ENCODE assay signal across 20 cellular contexts in the genomic region with DNA sequence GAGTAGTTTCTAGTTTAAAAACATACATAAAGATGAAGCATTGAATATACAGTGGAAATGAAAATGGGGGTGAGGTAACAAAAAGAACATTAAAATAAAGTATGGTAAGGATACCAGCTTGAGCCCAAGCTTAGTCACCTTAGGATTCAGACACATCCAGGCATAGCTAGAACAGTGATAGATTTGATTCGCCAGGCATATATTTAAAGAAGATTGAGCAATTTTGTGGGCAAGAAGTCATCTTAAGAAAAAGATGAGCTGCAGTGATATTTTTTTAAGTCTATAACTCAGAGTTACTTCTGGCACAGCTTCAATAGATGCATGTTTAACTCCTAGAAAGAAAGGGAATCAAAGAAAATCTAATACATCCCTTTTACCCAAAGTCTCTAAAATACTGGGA.
DNase-seq lines count a peak whose midpoint lies in the region; ATAC-seq, FAIRE-seq and TF ChIP-seq lines count a peak whose summit lies in the region.
"Had no signal": no experiment of that assay in that cellular context is flagged by ENCODE, and none has a peak within 500 bp of the region (broad histone marks: within the 10 kb centered on the region; RNA-seq: fewer than 3 reads in every experiment).

No MANE protein-coding gene starts in this region.

- no peaks in the 10 kb centered on the region for H3K79me2 ChIP-seq in PC-3 (ENCODE audit: low read length)

- ATAC-seq in PC-3 (no peak), HG02571 (IDR thresholded peaks at IDR 0.05; ENCODE audit: unreplicated experiment) (no peak), HG02938 (IDR thresholded peaks at IDR 0.05; ENCODE audit: unreplicated experiment) (no peak)

- DNase-seq in HS-5 (ENCODE audit: low read depth) (peak; percentile 29), PC-3 (peak; percentile 33), glomerular visceral epithelial cell (ENCODE audit: extremely low spot score) (peak; percentile 2), NCI-H2227 treated with DMSO at 0.1 percent for 48 hours (lab: John Stamatoyannopoulos, UW) (no peak)
- DNase-seq: ACHN; CD4-positive, CD25-positive, alpha-beta regulatory T cell; DMS53; KG1; MG63; NCI-H1930; NCI-H2171; NCI-H510A; NCI-H82; SIG-M5 had no signal

- no peak overlapping the region for H2AFZ ChIP-seq in PC-3 (ENCODE audit: low read length)

- H3K4me2 ChIP-seq in PC-3 (ENCODE audit: low read length): no peak overlapping the region

- H4K20me1 ChIP-seq in PC-3 (ENCODE audit: low read length): no peaks in the 10 kb centered on the region

- no peak overlapping the region for H3K4me3 ChIP-seq in PC-3 (ENCODE audit: low read length)
- H3K4me3 ChIP-seq: MG63 had no signal

- H3K9me3 ChIP-seq in PC-3 (ENCODE audit: low read length): no peaks in the 10 kb centered on the region
- H3K9me3 ChIP-seq: MG63 had no signal

- H3K27ac ChIP-seq in PC-3 (ENCODE audit: low read length): no peak overlapping the region
- H3K27ac ChIP-seq: HL-60 had no signal

- FAIRE-seq in colon (lab: Jason Lieb, UNC): peak; percentile 24
- FAIRE-seq: GM12891, RCC 7860 had no signal

- no peaks in the 10 kb centered on the region for H3K9me2 ChIP-seq in PC-3 (replicated peaks; ENCODE audit: low read length)

- BruUV-seq in PC-3 (replicated peaks; lab: Mats Ljungman, UMichigan): no TSS peak

- CTCF ChIA-PET in PC-3 (lab: Charles Lee): no interaction called here

- no peak for TF ChIP-seq CTCF in PC-3 (conservative IDR thresholded peaks at IDR 0.05; ENCODE audit: low read depth, low read length)

- no peaks in the 10 kb centered on the region for H3F3A ChIP-seq in PC-3 (ENCODE audit: low read length, unreplicated experiment)

- H3K27me3 ChIP-seq in PC-3 (ENCODE audit: low read length): no peaks in the 10 kb centered on the region
- H3K27me3 ChIP-seq: MG63 had no signal

- intact Hi-C loops in PC-3 (cut with micrococcal nuclease): no loop called here

- H3K9ac ChIP-seq in PC-3 (ENCODE audit: low read length): no peak overlapping the region

- peaks cover 9% of the 10 kb centered on the region for H3K4me1 ChIP-seq in PC-3 (ENCODE audit: insufficient read depth, low read length)

- H3K36me3 ChIP-seq in PC-3 (ENCODE audit: low read depth, low read length): no peaks in the 10 kb centered on the region
- H3K36me3 ChIP-seq: MG63 had no signal

- POLR2A ChIA-PET in PC-3 (lab: Charles Lee; ENCODE audit: unreplicated experiment): no interaction called here
